Comparison of ENCODE assay signal across 10 cellular contexts in the genomic region with DNA sequence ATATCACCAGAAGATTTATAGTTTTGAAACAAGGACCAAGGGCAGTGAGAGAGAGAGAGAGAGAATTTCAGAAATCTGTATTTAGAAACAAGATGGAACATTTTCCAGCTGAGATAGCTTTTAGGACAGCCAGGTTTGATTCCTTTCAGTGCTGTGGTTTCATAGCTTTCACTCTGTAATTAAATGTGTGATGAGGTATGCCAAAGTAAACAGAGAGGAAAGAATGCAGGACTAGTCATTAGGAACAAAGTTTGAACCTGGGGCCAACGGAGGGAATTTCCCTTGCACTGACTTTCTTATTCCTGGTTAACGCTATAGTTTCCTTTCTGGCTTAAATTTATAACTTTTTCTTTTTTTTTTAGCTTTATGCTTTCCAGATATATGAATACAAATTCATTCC. TPM values are rescaled to one million over a fixed set of nuclear protein-coding genes. Genes with fewer than 3 reads are reported as not detected.
DNase-seq lines count a peak whose midpoint lies in the region; ATAC-seq, FAIRE-seq and TF ChIP-seq lines count a peak whose summit lies in the region.
"Had no signal": no experiment of that assay in that cellular context is flagged by ENCODE, and none has a peak within 500 bp of the region (broad histone marks: within the 10 kb centered on the region; RNA-seq: fewer than 3 reads in every experiment).

No MANE protein-coding gene starts in this region.

- 0 out of 2 replicates have a peak, but pooled peaks cover 5% of the 10 kb centered on the region for H3K27me3 ChIP-seq in SK-N-SH (ENCODE audit: insufficient read depth)
- no peaks in the 10 kb centered on the region for H3K27me3 ChIP-seq in keratinocyte (ENCODE audit: control insufficient read depth, extremely low read depth, insufficient read depth, low read length)
- H3K27me3 ChIP-seq in upper lobe of right lung: no peaks in the 10 kb centered on the region
- H3K27me3 ChIP-seq: vagina had no signal

- no peak for TF ChIP-seq RAD21 in SK-N-SH (IDR thresholded peaks at IDR 0.05; ENCODE audit: low read length)

- POLR2A ChIA-PET in SK-N-SH (lab: Yijun Ruan, JAX): no interaction called here

- H3K4me3 ChIP-seq in SK-N-SH (ENCODE audit: low read depth in 2 of 2, low read length in 1 of 2) (no peak overlapping the region), keratinocyte (ENCODE audit: control insufficient read depth in 2 of 3, extremely low read depth in 1 of 3, insufficient read depth in 2 of 3, low read depth in 1 of 3, low read length in 3 of 3) (no peak overlapping the region), upper lobe of right lung (no peak overlapping the region)
- H3K4me3 ChIP-seq: vagina had no signal

- H3K36me3 ChIP-seq in SK-N-SH (replicated peaks in 1 of 2; ENCODE audit: control insufficient read depth in 1 of 2, insufficient read depth in 2 of 2, low read length in 1 of 2) (no peaks in the 10 kb centered on the region), keratinocyte (ENCODE audit: control insufficient read depth in 2 of 2, extremely low read depth in 1 of 2, insufficient read depth in 2 of 2, low read length in 2 of 2) (no peaks in the 10 kb centered on the region), upper lobe of right lung (no peaks in the 10 kb centered on the region)
- H3K36me3 ChIP-seq: vagina had no signal

- H3K9me2 ChIP-seq in SK-N-SH: no peaks in the 10 kb centered on the region

- FAIRE-seq in keratinocyte (lab: Jason Lieb, UNC): peak; percentile 55

- H3K79me2 ChIP-seq in SK-N-SH (ENCODE audit: insufficient read depth) (no peaks in the 10 kb centered on the region), keratinocyte (ENCODE audit: control insufficient read depth, insufficient read depth, low read length) (no peaks in the 10 kb centered on the region)

- H3K4me1 ChIP-seq in SK-N-SH (ENCODE audit: control insufficient read depth in 1 of 2, insufficient read depth in 2 of 2, low read depth in 1 of 2, low read length in 1 of 2) (no peaks in the 10 kb centered on the region), keratinocyte (ENCODE audit: control insufficient read depth, extremely low read depth, insufficient read depth, low read length) (peaks cover 22% of the 10 kb centered on the region), upper lobe of right lung (peaks cover 4% of the 10 kb centered on the region)

- 36% methylated on average over 2 of the region's 2 CpGs for WGBS in SK-N-SH (ENCODE audit: low lambda C conversion rate)

- H3K9me3 ChIP-seq in SK-N-SH: no peaks in the 10 kb centered on the region
- H3K9me3 ChIP-seq in keratinocyte (ENCODE audit: control insufficient read depth, low read depth, low read length): no peaks in the 10 kb centered on the region
- no peaks in the 10 kb centered on the region for H3K9me3 ChIP-seq in upper lobe of right lung
- H3K9me3 ChIP-seq: vagina had no signal

- H4K20me1 ChIP-seq in SK-N-SH (ENCODE audit: insufficient read depth) (no peaks in the 10 kb centered on the region), keratinocyte (ENCODE audit: control insufficient read depth, extremely low read depth, insufficient read depth, low read length) (no peaks in the 10 kb centered on the region)

- dilution Hi-C loops in keratinocyte (cut with MboI; ENCODE audit: extremely low pct_ligation_motif_present, low sequenced_read_pairs): no loop called here

- H3F3A ChIP-seq in SK-N-SH (replicated peaks; ENCODE audit: insufficient read depth): no peaks in the 10 kb centered on the region

- H2AFZ ChIP-seq in SK-N-SH (ENCODE audit: low read depth) (no peak overlapping the region), keratinocyte (ENCODE audit: control insufficient read depth, low read length) (no peak overlapping the region)

- ATAC-seq in SK-N-SH treated with all-trans-retinoic acid at 6 μM for 48 hours (no peak), upper lobe of right lung (peak; percentile 75), HG02981 (IDR thresholded peaks at IDR 0.05; ENCODE audit: unreplicated experiment) (no peak)

- CTCF ChIA-PET in SK-N-SH (lab: Yijun Ruan, JAX): no interaction called here

- no peak for TF ChIP-seq CTCF in SK-N-SH (IDR thresholded peaks at IDR 0.05)
- no peak for TF ChIP-seq CTCF in VCaP (conservative IDR thresholded peaks at IDR 0.05)
- TF ChIP-seq CTCF in keratinocyte (optimal IDR thresholded peaks at IDR 0.05 in 1 of 3, IDR thresholded peaks at IDR 0.05 in 1 of 3, conservative IDR thresholded peaks at IDR 0.05 in 1 of 3; ENCODE audit: extremely low read depth in 1 of 3, insufficient read depth in 2 of 3, low read length in 3 of 3): no peak
- no peak for TF ChIP-seq CTCF in upper lobe of right lung (IDR thresholded peaks at IDR 0.05)

- no peak for TF ChIP-seq EP300 in SK-N-SH (IDR thresholded peaks at IDR 0.05; ENCODE audit: borderline replicate concordance in 1 of 2, low read depth in 1 of 2, low read length in 1 of 2)

- H3K27ac ChIP-seq in SK-N-SH (ENCODE audit: low read depth in 2 of 2, low read length in 1 of 2) (no peak overlapping the region), VCaP (peak overlapping the region; percentile 27), keratinocyte (ENCODE audit: control insufficient read depth, insufficient read depth, low read length) (peak overlapping the region; percentile 18), upper lobe of right lung (no peak overlapping the region)
- H3K27ac ChIP-seq: vagina had no signal

- H3K9me1 ChIP-seq in keratinocyte (ENCODE audit: control insufficient read depth, extremely low read depth, insufficient read depth, low read length): no peaks in the 10 kb centered on the region

- H3K4me2 ChIP-seq in SK-N-SH: no peak overlapping the region
- H3K4me2 ChIP-seq in keratinocyte (ENCODE audit: control insufficient read depth, extremely low read depth, insufficient read depth, low read depth, low read length): peak overlapping the region; percentile 30

- H3K9ac ChIP-seq in SK-N-SH (no peak overlapping the region), keratinocyte (ENCODE audit: control insufficient read depth, extremely low read depth, insufficient read depth, low read length) (no peak overlapping the region)

- intact Hi-C loops in upper lobe of right lung (cut with DNase I): no loop called here

- no peak for DNase-seq in SK-N-SH
- DNase-seq in keratinocyte (ENCODE audit: low read depth, low spot score): no peak
- no peak for DNase-seq in upper lobe of right lung
- no peak for DNase-seq in NCI-H1694 (lab: John Stamatoyannopoulos, UW)
- no peak for DNase-seq in NCI-H524 (lab: John Stamatoyannopoulos, UW)

TF ChIP-seq in SK-N-SH treated with all-trans-retinoic acid at 6 μM for 48 hours, 23 proteins besides CTCF, POLR2A, EP300 and RAD21:
- TF ChIP-seq SNAI2 (CRISPR knock-in tag; IDR thresholded peaks at IDR 0.05): no peak
- TF ChIP-seq ZNF565 (CRISPR knock-in tag; conservative IDR thresholded peaks at IDR 0.05; ENCODE audit: low read depth): no peak
- TF ChIP-seq ISL1 (CRISPR knock-in tag; IDR thresholded peaks at IDR 0.05): peak; percentile 62

TF ChIP-seq in SK-N-SH, 30 proteins besides CTCF, POLR2A, EP300 and RAD21:
- TF ChIP-seq, protein P1, sequence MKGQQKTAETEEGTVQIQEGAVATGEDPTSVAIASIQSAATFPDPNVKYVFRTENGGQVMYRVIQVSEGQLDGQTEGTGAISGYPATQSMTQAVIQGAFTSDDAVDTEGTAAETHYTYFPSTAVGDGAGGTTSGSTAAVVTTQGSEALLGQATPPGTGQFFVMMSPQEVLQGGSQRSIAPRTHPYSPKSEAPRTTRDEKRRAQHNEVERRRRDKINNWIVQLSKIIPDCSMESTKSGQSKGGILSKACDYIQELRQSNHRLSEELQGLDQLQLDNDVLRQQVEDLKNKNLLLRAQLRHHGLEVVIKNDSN (IDR thresholded peaks at IDR 0.05; ENCODE audit: borderline replicate concordance, low read depth): no peak
- TF ChIP-seq TAF1 (IDR thresholded peaks at IDR 0.05; ENCODE audit: borderline replicate concordance, low read depth, low read length) (no peak), MEF2A (IDR thresholded peaks at IDR 0.05; ENCODE audit: borderline replicate concordance, low read depth) (no peak), MXI1 (IDR thresholded peaks at IDR 0.05; ENCODE audit: low read depth, low read length) (no peak)

RNA-seq across cellular contexts. Expression of a gene that starts 10.0 kb away (rescaled TPM):
- polyA plus RNA-seq in SK-N-SH (2012; rRNA removed): not detected in 2 replicates
- polyA plus RNA-seq in SK-N-SH (2012; cell fraction: cytosol; rRNA removed): not detected in 2 replicates
- not detected in 2 replicates for polyA plus RNA-seq in SK-N-SH (2012; cell fraction: nucleus; rRNA removed)
- polyA plus RNA-seq in keratinocyte: 1.5 to 2.2 TPM (median 1.9 TPM) in 3 replicates
- polyA plus RNA-seq in keratinocyte (2011; ENCODE audit: low read depth): 0.76 TPM
- 0.86 and 1.5 TPM in 2 replicates for polyA plus RNA-seq in keratinocyte (2011; cell fraction: cytosol; rRNA removed)
- 2.2 and 2.4 TPM in 2 replicates for polyA plus RNA-seq in keratinocyte (2011; cell fraction: nucleus; rRNA removed)
- polyA plus RNA-seq in keratinocyte (2012; ENCODE audit: low replicate concordance): 1.1 and 1.3 TPM in 2 replicates
- polyA minus RNA-seq in keratinocyte: 0.23 to 1.5 TPM (median 1.4 TPM) in 3 replicates
- polyA minus RNA-seq in keratinocyte (2011; cell fraction: cytosol; rRNA and poly(A)+ RNA removed): 1.2 TPM
- 0.53 and 1.7 TPM in 2 replicates for polyA minus RNA-seq in keratinocyte (2011; cell fraction: nucleus; rRNA and poly(A)+ RNA removed)
- total RNA-seq in upper lobe of right lung: 7.7 TPM
- polyA plus RNA-seq: neural cell had no signal

Comparison
In these comparisons a context has a peak if more than half of its experiments do, and no peak if none do; other contexts are left out.
1. H3K27ac ChIP-seq: peak in VCaP (single experiment) and keratinocyte (single experiment); none in SK-N-SH (0 of 2) and upper lobe of right lung (single experiment).